In genomic region chr6:8080338-8081151, GRCh38 we compare ENCODE assay signal across 11 cellular contexts. TPM values are rescaled to one million over a fixed set of nuclear protein-coding genes. Genes with fewer than 3 reads are reported as not detected.
A peak's percentile ranks its signal among the peaks of the same experiment; 100 is the strongest.
DNase-seq lines count a peak whose midpoint lies in the region; ATAC-seq and TF ChIP-seq lines count a peak whose summit lies in the region.
"Had no signal": no experiment of that assay in that cellular context is flagged by ENCODE, and none has a peak within 500 bp of the region (broad histone marks: within the 10 kb centered on the region; RNA-seq: fewer than 3 reads in every experiment).

No MANE protein-coding gene starts in this region.

- no peaks in the 10 kb centered on the region for H3K9me2 ChIP-seq in PC-3 (replicated peaks; ENCODE audit: low read length)

- ATAC-seq in PC-3, result peak; percentile 47
- no peak for ATAC-seq in HG02798 (IDR thresholded peaks at IDR 0.05; ENCODE audit: poor library complexity, unreplicated experiment)
- ATAC-seq in GM21825 (IDR thresholded peaks at IDR 0.05; ENCODE audit: unreplicated experiment), result no peak

- H2AFZ ChIP-seq in PC-3 (ENCODE audit: low read length), result no peak overlapping the region

- peaks cover 48% of the 10 kb centered on the region for H3K4me1 Mint-ChIP-seq in osteocyte (ENCODE audit: unreplicated experiment)

- no peaks in the 10 kb centered on the region for H3K27me3 ChIP-seq in PC-3 (ENCODE audit: low read length)

- TF ChIP-seq CTCF in PC-3 (conservative IDR thresholded peaks at IDR 0.05; ENCODE audit: low read depth, low read length) (no peak), osteocyte (IDR thresholded peaks at IDR 0.05) (no peak), GM10266 (IDR thresholded peaks at IDR 0.05; ENCODE audit: control insufficient read depth, insufficient read depth, low read depth, missing control alignments) (no peak)

- peaks cover 3% of the 10 kb centered on the region; the same call in 1 of the 2 replicates for H4K20me1 ChIP-seq in PC-3 (ENCODE audit: low read length)

- no peak overlapping the region for H3K4me3 Mint-ChIP-seq in osteocyte (ENCODE audit: unreplicated experiment)

- H3K4me2 ChIP-seq in PC-3 (ENCODE audit: low read length), result peak overlapping the region; percentile 71

- no peaks in the 10 kb centered on the region for H3K27me3 Mint-ChIP-seq in osteocyte (ENCODE audit: unreplicated experiment)

- H3K9me3 ChIP-seq in PC-3 (ENCODE audit: low read length), result no peaks in the 10 kb centered on the region
- H3K9me3 ChIP-seq: left ventricle myocardium inferior had no signal

- BruUV-seq in PC-3 (replicated peaks; lab: Mats Ljungman, UMichigan), result no TSS peak

- peak overlapping the region; percentile 42 for H3K27ac Mint-ChIP-seq in osteocyte (ENCODE audit: unreplicated experiment)

- TF ChIP-seq POLR2A in erythroblast (IDR thresholded peaks at IDR 0.05; ENCODE audit: low read length), result no peak

- H3K4me1 ChIP-seq in PC-3 (ENCODE audit: insufficient read depth, low read length), result peaks cover 60% of the 10 kb centered on the region

- H3K9me3 Mint-ChIP-seq in osteocyte (ENCODE audit: unreplicated experiment), result no peaks in the 10 kb centered on the region

- H3F3A ChIP-seq in PC-3 (ENCODE audit: low read length, unreplicated experiment), result peaks cover 14% of the 10 kb centered on the region

- POLR2A ChIA-PET in PC-3 (lab: Charles Lee; ENCODE audit: unreplicated experiment), result interaction anchor here (0.6 kb wide), 1 partner anchor 8 kb away, joined by 7 read pairs; no protein-coding TSS in a partner anchor

- H3K79me2 ChIP-seq in PC-3 (ENCODE audit: low read length), result peaks cover 49% of the 10 kb centered on the region

- 0 out of 2 replicates have a peak, but pooled peaks cover 7% of the 10 kb centered on the region for H3K36me3 ChIP-seq in PC-3 (ENCODE audit: low read depth, low read length)

- peaks cover 6% of the 10 kb centered on the region for H3K36me3 Mint-ChIP-seq in osteocyte (ENCODE audit: unreplicated experiment)

- intact Hi-C loops in PC-3 (cut with micrococcal nuclease), result loop anchor here (2.0 kb wide), 1 partner anchor 14 kb away; no protein-coding TSS in a partner anchor

- CTCF ChIA-PET in PC-3 (lab: Charles Lee), result no interaction called here

- DNase-seq in GM03348 (ENCODE audit: low spot score) (peak; percentile 75), PC-3 (peak; percentile 82), erythroblast (lab: John Stamatoyannopoulos, UW) (peak; percentile 24 to 41), osteocyte (ENCODE audit: extremely low spot score, unreplicated experiment) (no peak), GM10266 (ENCODE audit: extremely low spot score) (no peak), globus pallidus (ENCODE audit: low spot score) (no peak)
- DNase-seq: DMS79 treated with DMSO at 0.1 percent for 48 hours, left ventricle myocardium inferior had no signal

- H3K27ac ChIP-seq in PC-3 (ENCODE audit: low read length), result peak overlapping the region; percentile 80
- H3K27ac ChIP-seq: left ventricle myocardium inferior had no signal

- H3K9ac ChIP-seq in PC-3 (ENCODE audit: low read length), result peak overlapping the region; percentile 22

- H3K4me3 ChIP-seq in PC-3 (ENCODE audit: low read length), result peak overlapping the region; percentile 13; the same call in 1 of the 2 replicates
- H3K4me3 ChIP-seq: left ventricle myocardium inferior, skin epidermis had no signal

RNA-seq across cellular contexts. Expression of gene BLOC1S5, which starts 16.4 kb away (rescaled TPM):
- total RNA-seq in PC-3 (2014; rRNA removed) (5.8 and 9.1 TPM in 2 replicates), osteocyte (9.1 and 11.0 TPM in 2 replicates)

RNA-seq across cellular contexts. Expression of gene EEF1E1, which starts 21.8 kb away (rescaled TPM):
- 64.6 and 72.6 TPM in 2 replicates for total RNA-seq in PC-3 (2014; rRNA removed)
- total RNA-seq in osteocyte, result 17.6 and 24.5 TPM in 2 replicates

Comparison
In these comparisons a context has a peak if more than half of its experiments do, and no peak if none do; other contexts are left out.
1. DNase-seq: peak in GM03348 (single experiment), PC-3 (single experiment) and erythroblast (2 of 2); none in osteocyte (single experiment), GM10266 (single experiment) and globus pallidus (single experiment).